Comparison of ENCODE assay signal across 9 cellular contexts in genomic region chr1:24186711-24186992, GRCh38. TPM values are rescaled to one million over a fixed set of nuclear protein-coding genes. Genes with fewer than 3 reads are reported as not detected.
DNase-seq lines count a peak whose midpoint lies in the region; ATAC-seq and TF ChIP-seq lines count a peak whose summit lies in the region.
"Had no signal": no experiment of that assay in that cellular context is flagged by ENCODE, and none has a peak within 500 bp of the region (broad histone marks: within the 10 kb centered on the region; RNA-seq: fewer than 3 reads in every experiment).

No MANE protein-coding gene starts in this region.

- H3K36me3 Mint-ChIP-seq in central memory CD8-positive, alpha-beta T cell (ENCODE audit: insufficient read depth): peaks cover 2% of the 10 kb centered on the region

- DNase-seq in cardiac muscle cell (ENCODE audit: low read depth in 1 of 2, low spot score in 1 of 2) (no peak), Right ventricle myocardium superior (no peak), mucosa of descending colon (no peak), uterus (no peak), germinal center (ENCODE audit: low spot score) (no peak), HCEC 1CT (no peak)
- DNase-seq in central memory CD8-positive, alpha-beta T cell (ENCODE audit: low spot score in 2 of 2): no peak
- DNase-seq in stimulated activated CD4-positive, alpha-beta T cell treated with anti-CD3 and anti-CD28 coated beads, Interleukin-4, amount 100 ng/mL, for 4 hours: no peak

- H3K27me3 ChIP-seq in cardiac muscle cell: no peaks in the 10 kb centered on the region
- H3K27me3 ChIP-seq in uterus: no peaks in the 10 kb centered on the region

- H3K27ac ChIP-seq in cardiac muscle cell (peak overlapping the region; percentile 10), uterus (peak overlapping the region; percentile 6 to 58)

- no peaks in the 10 kb centered on the region for H3K36me3 ChIP-seq in cardiac muscle cell
- no peaks in the 10 kb centered on the region for H3K36me3 ChIP-seq in mucosa of descending colon (ENCODE audit: low read depth)
- no peaks in the 10 kb centered on the region for H3K36me3 ChIP-seq in uterus

- H3K27ac Mint-ChIP-seq in central memory CD8-positive, alpha-beta T cell (ENCODE audit: low read depth): peak overlapping the region; percentile 83

- peak overlapping the region; percentile 89 for H3K4me3 Mint-ChIP-seq in central memory CD8-positive, alpha-beta T cell

- no peaks in the 10 kb centered on the region for H3K9me3 Mint-ChIP-seq in central memory CD8-positive, alpha-beta T cell

- TF ChIP-seq POLR2A in uterus (IDR thresholded peaks at IDR 0.05): no peak

- no peak for ATAC-seq in Right ventricle myocardium superior (ENCODE audit: poor library complexity)
- no peak for ATAC-seq in central memory CD8-positive, alpha-beta T cell (replicated peaks; ENCODE audit: extremely low read depth, poor library complexity, severe bottlenecking)
- no peak for ATAC-seq in mucosa of descending colon

- TF ChIP-seq CTCF in cardiac muscle cell (IDR thresholded peaks at IDR 0.05; ENCODE audit: low read depth, low read length) (no peak), mucosa of descending colon (IDR thresholded peaks at IDR 0.05) (no peak), uterus (IDR thresholded peaks at IDR 0.05) (no peak)

- intact Hi-C loops in Right ventricle myocardium superior (cut with DNase I) (no loop called here), mucosa of descending colon (cut with DNase I, micrococcal nuclease) (no loop called here), uterus (cut with DNase I; ENCODE audit: low total_unique reads) (no loop called here)

- H3K4me3 ChIP-seq in cardiac muscle cell (peak overlapping the region; percentile 54), mucosa of descending colon (peak overlapping the region; percentile 20), uterus (peak overlapping the region; percentile 38 to 46)

- H3K4me1 ChIP-seq in cardiac muscle cell (ENCODE audit: low read depth) (no peaks in the 10 kb centered on the region), mucosa of descending colon (ENCODE audit: low read depth) (peaks cover 11% of the 10 kb centered on the region), uterus (no peaks in the 10 kb centered on the region)

- no peaks in the 10 kb centered on the region for H3K9me3 ChIP-seq in cardiac muscle cell (ENCODE audit: low read depth)
- H3K9me3 ChIP-seq in mucosa of descending colon: no peaks in the 10 kb centered on the region
- no peaks in the 10 kb centered on the region for H3K9me3 ChIP-seq in uterus

- peaks cover 59% of the 10 kb centered on the region for H3K4me1 Mint-ChIP-seq in central memory CD8-positive, alpha-beta T cell

- no peaks in the 10 kb centered on the region for H3K27me3 Mint-ChIP-seq in central memory CD8-positive, alpha-beta T cell

RNA-seq across cellular contexts. Expression of gene IFNLR1, which starts 0.4 kb away (rescaled TPM):
- total RNA-seq in cardiac muscle cell: 3.5 and 3.9 TPM in 2 replicates
- polyA plus RNA-seq in cardiac muscle cell: 9.4 and 15.2 TPM in 2 replicates
- 2.8 TPM for total RNA-seq in Right ventricle myocardium superior
- 10 to 100 TPM in 2 of 3 donors, 1 to 10 TPM in 1; 5.3 to 24.0 (median 18.8) TPM for total RNA-seq in mucosa of descending colon
- 1 to 10 TPM in 2 of 4 donors, under 1 TPM in 1, not detected in 1; 0.29 to 2.6 (median 1.3) TPM for total RNA-seq in uterus

RNA-seq across cellular contexts. Expression of gene IL22RA1, which starts 43.7 kb away (rescaled TPM):
- total RNA-seq in cardiac muscle cell (0.11 TPM in 1 of 2 replicates, not detected in the other), Right ventricle myocardium superior (0.16 TPM), mucosa of descending colon (10 to 100 TPM; 13.8 to 43.1 (median 28.2) TPM), uterus (under 1 TPM in 2 of 4 donors, not detected in 2; 0.21 to 0.37 TPM)
- not detected in 2 replicates for polyA plus RNA-seq in cardiac muscle cell
- total RNA-seq: temporal lobe had no signal

Comparison
In these comparisons a context has a peak if more than half of its experiments do, and no peak if none do; other contexts are left out.
1. RNA of gene IL22RA1, which starts 43.7 kb away (total RNA-seq): 13.8 to 43.1 TPM in mucosa of descending colon; 0.21 to 0.37 TPM in uterus, 0.16 TPM in Right ventricle myocardium superior (single experiment) and 0.11 TPM in cardiac muscle cell; every median in the first group is over 10 times any median in the second.
2. Peak in every context shown above with its lines, with median percentiles within 50 percentile points of each other: H3K4me3 ChIP-seq.